ENCODE assay signal across 26 cellular contexts in the genomic region with DNA sequence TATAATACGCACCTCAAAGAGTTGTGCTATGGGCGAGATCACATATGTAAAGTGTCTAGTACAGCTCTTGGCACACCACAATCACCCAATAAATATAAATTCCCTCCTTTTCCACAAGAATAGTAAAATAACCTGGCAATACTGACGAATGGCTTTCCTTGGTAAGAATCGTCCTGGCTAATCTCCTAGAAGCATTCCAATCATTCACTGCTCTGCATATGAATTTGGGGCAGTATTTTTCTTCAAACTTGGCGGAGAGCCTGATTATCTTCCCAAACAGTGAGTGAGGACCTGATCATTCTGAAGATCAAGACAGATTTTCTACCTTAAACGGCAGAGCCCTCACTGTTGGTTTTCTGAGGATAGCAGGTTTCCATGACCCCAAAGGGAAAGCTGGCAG.
"Had no signal": no experiment of that assay in that cellular context is flagged by ENCODE, and none has a peak within 500 bp of the region (broad histone marks: within the 10 kb centered on the region; RNA-seq: fewer than 3 reads in every experiment).

No MANE protein-coding gene starts in this region.

- H3K36me3 Mint-ChIP-seq: naive thymus-derived CD4-positive, alpha-beta T cell had no signal

- H3K9me3 Mint-ChIP-seq: effector memory CD8-positive, alpha-beta T cell; endodermal cell; naive thymus-derived CD4-positive, alpha-beta T cell had no signal

- ATAC-seq: effector memory CD8-positive, alpha-beta T cell; esophagus mucosa; gastrocnemius medialis; heart right ventricle; left cardiac atrium; left lung; left ventricle myocardium superior; lower lobe of right lung; naive thymus-derived CD4-positive, alpha-beta T cell had no signal

- H3K9me3 ChIP-seq: esophagus squamous epithelium, gastrocnemius medialis, heart right ventricle, left lung, lower lobe of right lung had no signal

- DNase-seq: dermis blood vessel endothelial cell; effector CD8-positive, alpha-beta T cell; effector memory CD8-positive, alpha-beta T cell; endodermal cell; erythroblast; esophagus squamous epithelium; foreskin fibroblast; foreskin melanocyte; gastrocnemius medialis; glutamatergic neuron; head of caudate nucleus; heart right ventricle; hippocampal formation; left cardiac atrium; left lung; left ventricle myocardium superior; lower lobe of right lung; midbrain; naive thymus-derived CD4-positive, alpha-beta T cell had no signal

- H3K27me3 ChIP-seq: esophagus squamous epithelium, gastrocnemius medialis, heart right ventricle, left lung had no signal

- H3K4me1 ChIP-seq: esophagus squamous epithelium, left lung, lower lobe of right lung had no signal

- H3K4me3 Mint-ChIP-seq: effector memory CD8-positive, alpha-beta T cell; endodermal cell; naive thymus-derived CD4-positive, alpha-beta T cell had no signal

- H3K4me3 ChIP-seq: coronary artery, esophagus squamous epithelium, gastrocnemius medialis, heart right ventricle, left lung, lower lobe of right lung had no signal

- H3K36me3 ChIP-seq: esophagus squamous epithelium, gastrocnemius medialis, heart right ventricle, left lung, lower lobe of right lung had no signal

- H3K27ac ChIP-seq: coronary artery, epithelial cell of prostate, esophagus squamous epithelium, gastrocnemius medialis, heart right ventricle, left lung, lower lobe of right lung had no signal

- H3K27ac Mint-ChIP-seq: effector memory CD8-positive, alpha-beta T cell; endodermal cell; naive thymus-derived CD4-positive, alpha-beta T cell had no signal

- FAIRE-seq: colon, endometrium, islet of Langerhans, keratinocyte had no signal
